In genomic region chr1:212234431-212235298, GRCh38 we compare ENCODE assay signal across 8 cellular contexts. TPM values are rescaled to one million over a fixed set of nuclear protein-coding genes. Genes with fewer than 3 reads are reported as not detected.
DNase-seq lines count a peak whose midpoint lies in the region; ATAC-seq and TF ChIP-seq lines count a peak whose summit lies in the region.

No MANE protein-coding gene starts in this region.

- TF ChIP-seq CTCF in AG09309 (IDR thresholded peaks at IDR 0.05; ENCODE audit: control insufficient read depth, insufficient read depth, low read depth, low read length, missing control alignments) = no peak
- TF ChIP-seq CTCF in epithelial cell of esophagus (IDR thresholded peaks at IDR 0.05; ENCODE audit: insufficient read depth, low read depth, low read length, missing control alignments) = no peak
- TF ChIP-seq CTCF in Caco-2 (IDR thresholded peaks at IDR 0.05; ENCODE audit: insufficient read depth in 1 of 2, low read depth in 1 of 2, low read length in 1 of 2, severe bottlenecking in 1 of 2, unreplicated experiment in 1 of 2) = no peak

- peaks cover 41% of the 10 kb centered on the region for H3K4me1 Mint-ChIP-seq in Caco-2 (ENCODE audit: low read depth, unreplicated experiment)

- ATAC-seq in GM18867 (IDR thresholded peaks at IDR 0.05; ENCODE audit: unreplicated experiment) (peak; percentile 69), HG03280 (IDR thresholded peaks at IDR 0.05; ENCODE audit: unreplicated experiment) (peak; percentile 59)

- H3K27ac Mint-ChIP-seq in Caco-2 (ENCODE audit: unreplicated experiment) = no peak overlapping the region

- H3K9me3 ChIP-seq in Caco-2 = no peaks in the 10 kb centered on the region

- H3K36me3 ChIP-seq in Caco-2 (ENCODE audit: control insufficient read depth, insufficient read depth, low read length) = no peaks in the 10 kb centered on the region

- POLR2A ChIA-PET in Caco-2 (lab: Charles Lee) = interaction anchor here (0.5 to 0.6 kb wide), 3 partner anchors 51 to 83 kb away, joined by 3 to 8 read pairs (median 7); no protein-coding TSS in a partner anchor

- H3K27me3 ChIP-seq in Caco-2 (replicated peaks; ENCODE audit: control insufficient read depth, insufficient read depth, low read length) = no peaks in the 10 kb centered on the region

- H3K9me3 Mint-ChIP-seq in Caco-2 (ENCODE audit: unreplicated experiment) = no peaks in the 10 kb centered on the region

- DNase-seq in AG09309 (ENCODE audit: low read depth) (peak; percentile 93), SIG-M5 treated with dmso at 0.1 percent for 504 hours (lab: John Stamatoyannopoulos, UW; ENCODE audit: unreplicated experiment) (peak; percentile 96), epithelial cell of esophagus (ENCODE audit: low read depth) (peak; percentile 94), occipital lobe (lab: John Stamatoyannopoulos, UW) (peak; percentile 45), Caco-2 (no peak)
- DNase-seq in effector CD4-positive, alpha-beta T cell = no peak

- intact Hi-C loops in Caco-2 (cut with micrococcal nuclease; ENCODE audit: unreplicated experiment) = no loop called here

- no TSS peak for BruUV-seq in Caco-2 (replicated peaks; lab: Mats Ljungman, UMichigan)

- H3K4me3 Mint-ChIP-seq in Caco-2 (ENCODE audit: unreplicated experiment) = no peak overlapping the region

- CTCF ChIA-PET in Caco-2 (lab: Charles Lee) = interaction anchor here (0.6 kb wide), 1 partner anchor 1784 kb away, joined by 3 read pairs; no protein-coding TSS in a partner anchor

- no peaks in the 10 kb centered on the region for H3K36me3 Mint-ChIP-seq in Caco-2 (ENCODE audit: insufficient read depth, unreplicated experiment)

- no peaks in the 10 kb centered on the region for H3K27me3 Mint-ChIP-seq in Caco-2 (ENCODE audit: insufficient read depth, unreplicated experiment)

- H3K4me3 ChIP-seq in AG09309 (ENCODE audit: control insufficient read depth, low read depth, low read length) (no peak overlapping the region), epithelial cell of esophagus (ENCODE audit: low read length) (no peak overlapping the region), Caco-2 (ENCODE audit: low read depth, low read length) (no peak overlapping the region)

- H3K4me1 ChIP-seq in Caco-2 = peaks cover 37% of the 10 kb centered on the region

RNA-seq across cellular contexts. Expression of gene PPP2R5A, which starts 50.5 kb away (rescaled TPM):
- total RNA-seq in occipital lobe = 34.5 TPM
- total RNA-seq in Caco-2 (2022) = 47.6 and 49.4 TPM in 2 replicates

Comparison
In these comparisons a context has a peak if more than half of its experiments do, and no peak if none do; other contexts are left out.
1. DNase-seq: peak in AG09309 (single experiment), SIG-M5 treated with dmso at 0.1 percent for 504 hours (single experiment), epithelial cell of esophagus (single experiment) and occipital lobe (single experiment); none in Caco-2 (0 of 2) and effector CD4-positive, alpha-beta T cell (single experiment).